Comparison of ENCODE assay signal across 6 cellular contexts in the genomic region with DNA sequence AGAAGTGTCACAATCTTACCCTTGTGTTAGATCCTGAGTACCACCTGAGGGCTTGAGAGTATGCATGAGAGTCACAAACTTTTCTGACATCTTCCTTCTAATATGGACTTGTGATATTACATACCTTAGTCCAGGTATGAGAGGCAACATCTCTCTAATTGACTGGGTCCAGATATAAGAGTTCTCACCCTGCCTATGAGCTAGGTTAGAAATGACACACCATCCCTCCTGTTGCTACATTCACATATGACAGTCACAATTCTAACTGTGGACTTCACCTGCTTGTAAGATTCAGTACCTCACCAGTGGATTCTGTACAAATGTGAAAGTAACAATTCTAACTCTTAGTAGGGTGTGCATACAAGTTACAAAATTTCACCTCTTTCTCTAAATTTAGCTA.
"Had no signal": no experiment of that assay in that cellular context is flagged by ENCODE, and none has a peak within 500 bp of the region (broad histone marks: within the 10 kb centered on the region; RNA-seq: fewer than 3 reads in every experiment).

No MANE protein-coding gene starts in this region.

- H3K27ac Mint-ChIP-seq: HFFc6 had no signal

- H3K9me3 Mint-ChIP-seq: HFFc6 had no signal

- ATAC-seq: HCT116 had no signal

- H3K4me3 Mint-ChIP-seq: HFFc6 had no signal

- DNase-seq: GM23248, GOT3, H7, HFFc6, IMR-90 had no signal
